8 cellular contexts compared by ENCODE assay signal in the genomic region with DNA sequence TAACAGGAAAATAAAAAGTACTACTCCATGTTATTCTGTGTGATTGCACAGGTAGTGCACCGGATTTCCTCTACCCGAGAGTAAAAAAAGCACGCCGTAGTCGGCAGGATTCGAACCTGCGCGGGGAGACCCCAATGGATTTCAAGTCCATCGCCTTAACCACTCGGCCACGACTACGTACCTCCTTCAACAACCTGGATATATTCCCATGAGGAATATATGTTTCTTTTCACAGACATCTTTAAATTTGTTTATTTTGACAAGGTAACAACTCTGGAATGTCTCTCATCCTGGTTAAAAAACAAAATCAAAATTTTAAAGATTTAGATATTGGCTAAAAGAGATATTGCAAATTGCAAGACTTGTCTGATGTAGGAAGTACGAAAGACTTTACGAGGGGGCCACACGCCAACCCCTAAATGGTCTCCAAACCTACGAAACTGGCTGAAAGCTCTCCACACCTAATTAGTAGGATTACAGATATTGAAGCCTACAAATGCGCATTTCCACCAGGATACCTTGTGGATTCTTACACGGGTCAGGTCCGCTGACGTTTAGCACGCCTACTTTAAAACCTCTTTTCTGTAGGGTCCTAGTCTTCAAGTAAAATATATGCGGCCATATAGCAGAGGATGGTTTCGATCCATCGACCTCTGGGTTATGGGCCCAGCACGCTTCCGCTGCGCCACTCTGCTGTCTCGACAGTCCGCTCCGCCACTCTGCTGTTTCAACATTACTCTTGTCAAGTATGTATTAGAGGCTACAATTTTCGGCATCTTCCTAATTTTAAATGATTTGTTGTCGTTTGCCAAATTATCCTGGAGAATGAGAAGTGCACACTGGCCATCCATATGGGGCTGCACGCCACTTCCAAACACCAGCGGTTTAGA. TPM values are rescaled to one million over a fixed set of nuclear protein-coding genes. Genes with fewer than 3 reads are reported as not detected.
DNase-seq lines count a peak whose midpoint lies in the region; ATAC-seq and TF ChIP-seq lines count a peak whose summit lies in the region.

No MANE protein-coding gene starts in this region.

- H3K27me3 ChIP-seq in CD8-positive, alpha-beta T cell (ENCODE audit: insufficient read depth, low read length) = no peaks in the 10 kb centered on the region
- no peaks in the 10 kb centered on the region for H3K27me3 ChIP-seq in GM23248 (replicated peaks; ENCODE audit: insufficient read depth)
- H3K27me3 ChIP-seq in right atrium auricular region = no peaks in the 10 kb centered on the region

- CTCF ChIA-PET in CD8-positive, alpha-beta T cell (lab: Charles Lee) = interaction anchor here (1.4 to 1.6 kb wide), 2 partner anchors 78 to 283 kb away, joined by 4 to 5 read pairs; a partner anchor contains a TSS

- H3K4me1 ChIP-seq in CD8-positive, alpha-beta T cell (ENCODE audit: insufficient read depth, low read length) = no peaks in the 10 kb centered on the region
- peaks cover 23% of the 10 kb centered on the region for H3K4me1 ChIP-seq in GM23248 (ENCODE audit: insufficient read depth)
- H3K4me1 ChIP-seq in right atrium auricular region = peaks cover 0 to 17% of the 10 kb centered on the region in 2 donors

- H4K20me1 ChIP-seq in GM23248 (ENCODE audit: insufficient read depth) = no peaks in the 10 kb centered on the region

- peaks cover 41% of the 10 kb centered on the region for H3K4me1 Mint-ChIP-seq in CD8-positive, alpha-beta T cell (ENCODE audit: low read depth)
- peaks cover 42% of the 10 kb centered on the region for H3K4me1 Mint-ChIP-seq in T-helper 1 cell treated with Interleukin-12 subunit alpha and Interleukin-12 subunit beta and Interleukin-4 antibody, amounts not matched to agents 30 μg/mL and 1 μg/mL, for 36 hours (ENCODE audit: low read depth)

- in situ Hi-C loops in GM23248 (cut with MboI) = loop anchor here (25.0 kb wide), 1 partner anchor 825 kb away; a partner anchor contains a TSS

- H3K27ac ChIP-seq in CD8-positive, alpha-beta T cell (ENCODE audit: low read depth, low read length) = peak overlapping the region; percentile 49
- H3K27ac ChIP-seq in GM23248 (peak overlapping the region; percentile 66), right atrium auricular region (peak overlapping the region; percentile 60 to 65)

- peaks cover 62% of the 10 kb centered on the region for H3F3A ChIP-seq in GM23248 (ENCODE audit: insufficient read depth)

- peak overlapping the region; percentile 85 for H2AFZ ChIP-seq in GM23248

- H3K36me3 ChIP-seq in CD8-positive, alpha-beta T cell (ENCODE audit: insufficient read depth, low read length) = no peaks in the 10 kb centered on the region
- H3K36me3 ChIP-seq in GM23248 (ENCODE audit: low read depth) (no peaks in the 10 kb centered on the region), right atrium auricular region (no peaks in the 10 kb centered on the region)

- no peaks in the 10 kb centered on the region for H3K9me3 ChIP-seq in CD8-positive, alpha-beta T cell (ENCODE audit: low read length)
- H3K9me3 ChIP-seq in GM23248 (ENCODE audit: low read depth) (no peaks in the 10 kb centered on the region), right atrium auricular region (no peaks in the 10 kb centered on the region)

- TF ChIP-seq CTCF in CD8-positive, alpha-beta T cell (IDR thresholded peaks at IDR 0.05) = no peak
- no peak for TF ChIP-seq CTCF in right atrium auricular region (IDR thresholded peaks at IDR 0.05)

- intact Hi-C loops in CD8-positive, alpha-beta T cell (cut with DNase I, micrococcal nuclease) = loop anchor here (1.0 to 5.0 kb wide), 7 partner anchors 10 to 1375 kb away; a partner anchor contains a TSS

- POLR2A ChIA-PET in CD8-positive, alpha-beta T cell (lab: Charles Lee) = interaction anchor here (0.5 to 2.0 kb wide), 11 partner anchors 10 to 241 kb away, joined by 3 to 8 read pairs (median 5); a partner anchor contains a TSS

- peak overlapping the region; percentile 65 for H3K9ac ChIP-seq in GM23248

- peaks cover 4% of the 10 kb centered on the region for H3K36me3 Mint-ChIP-seq in CD8-positive, alpha-beta T cell
- H3K36me3 Mint-ChIP-seq in T-helper 1 cell treated with Interleukin-12 subunit alpha and Interleukin-12 subunit beta and Interleukin-4 antibody, amounts not matched to agents 30 μg/mL and 1 μg/mL, for 36 hours (ENCODE audit: low read depth) = peaks cover 5% of the 10 kb centered on the region

- peak overlapping the region; percentile 76 for H3K4me3 ChIP-seq in CD8-positive, alpha-beta T cell (ENCODE audit: low read depth, low read length)
- peak overlapping the region; percentile 95 for H3K4me3 ChIP-seq in GM23248
- peak overlapping the region; percentile 48 to 52 for H3K4me3 ChIP-seq in right atrium auricular region

- no peaks in the 10 kb centered on the region for H3K27me3 Mint-ChIP-seq in CD8-positive, alpha-beta T cell (ENCODE audit: low read depth)
- no peaks in the 10 kb centered on the region for H3K27me3 Mint-ChIP-seq in T-helper 1 cell treated with Interleukin-12 subunit alpha and Interleukin-12 subunit beta and Interleukin-4 antibody, amounts not matched to agents 30 μg/mL and 1 μg/mL, for 36 hours (ENCODE audit: low read depth)

- peak; percentile 51 for ATAC-seq in CD8-positive, alpha-beta T cell
- ATAC-seq in GM19324 (IDR thresholded peaks at IDR 0.05; ENCODE audit: low FRiP score, unreplicated experiment) = no peak

- H3K27ac Mint-ChIP-seq in CD8-positive, alpha-beta T cell = peak overlapping the region; percentile 93
- H3K27ac Mint-ChIP-seq in T-helper 1 cell treated with Interleukin-12 subunit alpha and Interleukin-12 subunit beta and Interleukin-4 antibody, amounts not matched to agents 30 μg/mL and 1 μg/mL, for 36 hours = peak overlapping the region; percentile 84

- peak; percentile 74 to 92 (median 81) for DNase-seq in CD8-positive, alpha-beta T cell
- peak; percentile 84 for DNase-seq in GM23248
- DNase-seq in NCI-H128 (lab: John Stamatoyannopoulos, UW; ENCODE audit: unreplicated experiment) = peak; percentile 57
- DNase-seq in amniotic stem cell (lab: John Stamatoyannopoulos, UW) = peak; percentile 63
- peak; percentile 83 for DNase-seq in right atrium auricular region (ENCODE audit: low spot score)
- DNase-seq in renal cortical epithelial cell (ENCODE audit: low read depth) = peak; percentile 77

- 1% methylated on average over 34 of the region's 34 CpGs for WGBS in GM23248 (ENCODE audit: low coverage in 1 of 2, low lambda C conversion rate in 2 of 2, missing lambda C conversion rate in 2 of 2), 2 experiments

- H3K4me3 Mint-ChIP-seq in CD8-positive, alpha-beta T cell = peak overlapping the region; percentile 89
- H3K4me3 Mint-ChIP-seq in T-helper 1 cell treated with Interleukin-12 subunit alpha and Interleukin-12 subunit beta and Interleukin-4 antibody, amounts not matched to agents 30 μg/mL and 1 μg/mL, for 36 hours = peak overlapping the region; percentile 89

- H3K9me3 Mint-ChIP-seq in CD8-positive, alpha-beta T cell = peaks cover 5% of the 10 kb centered on the region
- H3K9me3 Mint-ChIP-seq in T-helper 1 cell treated with Interleukin-12 subunit alpha and Interleukin-12 subunit beta and Interleukin-4 antibody, amounts not matched to agents 30 μg/mL and 1 μg/mL, for 36 hours = no peaks in the 10 kb centered on the region

- H3K4me2 ChIP-seq in GM23248 (ENCODE audit: unreplicated experiment) = peak overlapping the region; percentile 94

- no peaks in the 10 kb centered on the region for H3K79me2 ChIP-seq in GM23248 (ENCODE audit: insufficient read depth)

- H3K9me2 ChIP-seq in GM23248 (ENCODE audit: insufficient read depth) = no peaks in the 10 kb centered on the region

RNA-seq across cellular contexts. Expression of a gene that starts 52.3 kb away (rescaled TPM):
- total RNA-seq in CD8-positive, alpha-beta T cell = 10 to 100 TPM; 38.4 to 43.6 TPM
- total RNA-seq in GM23248 (2014; rRNA removed; shearing (Covaris generic)) = 12.9 and 14.5 TPM in 2 replicates
- 7.9 and 9.5 TPM in 2 replicates for polyA plus RNA-seq in GM23248 (2016; fragmentation: Nextera tagmentation; extraction: Ambion mirVana)
- total RNA-seq in right atrium auricular region (10 to 100 TPM in 1 of 2 donors, 1 to 10 TPM in 1; 6.5 to 12.9 TPM), renal cortical epithelial cell (22.7 and 24.3 TPM in 2 replicates)
